In the genomic region with DNA sequence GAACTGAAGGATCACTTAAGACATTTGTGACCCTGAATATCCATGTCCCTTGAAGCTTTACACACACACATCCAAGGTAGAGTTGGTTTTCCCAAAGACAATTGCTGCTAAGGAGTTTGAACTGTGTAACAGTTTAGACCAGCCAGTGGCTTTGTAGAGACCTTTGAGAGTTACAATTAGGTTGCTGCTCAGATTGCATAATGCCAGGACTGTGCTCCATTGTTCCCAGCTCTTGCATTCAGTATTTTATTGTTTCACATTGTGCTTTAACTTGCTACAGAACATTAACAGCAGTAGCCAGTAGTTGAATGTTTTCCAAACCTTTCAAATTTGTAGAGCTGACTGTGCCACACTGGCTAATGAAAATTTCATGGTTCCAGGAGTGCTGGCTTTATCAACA, we compare ENCODE assay signal across 17 cellular contexts. TPM values are rescaled to one million over a fixed set of nuclear protein-coding genes. Genes with fewer than 3 reads are reported as not detected.
DNase-seq lines count a peak whose midpoint lies in the region; ATAC-seq, FAIRE-seq and TF ChIP-seq lines count a peak whose summit lies in the region.
"Had no signal": no experiment of that assay in that cellular context is flagged by ENCODE, and none has a peak within 500 bp of the region (broad histone marks: within the 10 kb centered on the region; RNA-seq: fewer than 3 reads in every experiment).

No MANE protein-coding gene starts in this region.

- peak overlapping the region; percentile 93 for H3K27ac Mint-ChIP-seq in WTC11
- H3K27ac Mint-ChIP-seq: T-helper 1 cell treated with Interleukin-12 subunit alpha and Interleukin-12 subunit beta and Interleukin-4 antibody, amounts not matched to agents 30 μg/mL and 1 μg/mL, for 36 hours had no signal

- H3K9me3 Mint-ChIP-seq in WTC11, result no peaks in the 10 kb centered on the region
- H3K9me3 Mint-ChIP-seq: T-helper 1 cell treated with Interleukin-12 subunit alpha and Interleukin-12 subunit beta and Interleukin-4 antibody, amounts not matched to agents 30 μg/mL and 1 μg/mL, for 36 hours had no signal

- H3K4me3 ChIP-seq in small intestine (ENCODE audit: low read depth in 1 of 2, low read length in 2 of 2), result no peak overlapping the region
- H3K4me3 ChIP-seq: tibial nerve had no signal

- H3K36me3 ChIP-seq in small intestine (ENCODE audit: control insufficient read depth in 2 of 2, insufficient read depth in 2 of 2, low read length in 2 of 2), result no peaks in the 10 kb centered on the region
- H3K36me3 ChIP-seq: tibial nerve had no signal

- no peaks in the 10 kb centered on the region for H3K36me3 Mint-ChIP-seq in WTC11

- H3K4me3 Mint-ChIP-seq in WTC11, result no peak overlapping the region
- H3K4me3 Mint-ChIP-seq: T-helper 1 cell treated with Interleukin-12 subunit alpha and Interleukin-12 subunit beta and Interleukin-4 antibody, amounts not matched to agents 30 μg/mL and 1 μg/mL, for 36 hours had no signal

- no peak for FAIRE-seq in small intestine (lab: Jason Lieb, UNC)
- FAIRE-seq: bronchial epithelial cell had no signal

- peaks cover 36% of the 10 kb centered on the region for H3K4me1 Mint-ChIP-seq in WTC11

- H3K27me3 ChIP-seq in small intestine (ENCODE audit: control insufficient read depth in 2 of 2, insufficient read depth in 2 of 2, low read length in 2 of 2), result no peaks in the 10 kb centered on the region
- H3K27me3 ChIP-seq: tibial nerve had no signal

- no peaks in the 10 kb centered on the region for H3K4me1 ChIP-seq in small intestine (ENCODE audit: control insufficient read depth in 2 of 2, insufficient read depth in 1 of 2, low read depth in 1 of 2, low read length in 1 of 2)

- no peaks in the 10 kb centered on the region for H3K27me3 Mint-ChIP-seq in WTC11 (ENCODE audit: low read depth)

- ATAC-seq in WTC11, result no peak

- DNase-seq in NCI-H2227 treated with DMSO at 0.1 percent for 48 hours (lab: John Stamatoyannopoulos, UW) (peak; percentile 8), NCI-H2227 (lab: John Stamatoyannopoulos, UW; ENCODE audit: unreplicated experiment) (no peak), WTC11 (ENCODE audit: low spot score) (no peak), globus pallidus (ENCODE audit: low spot score) (peak; percentile 62), small intestine (peak; percentile 13), activated T-cell treated with anti-CD3 and anti-CD28 coated beads for 4 hours (no peak), GM19238 (ENCODE audit: insufficient read length, low spot score) (no peak), OCI-M2 (lab: John Stamatoyannopoulos, UW; ENCODE audit: unreplicated experiment) (no peak)
- DNase-seq: 8988T; activated CD4-positive, alpha-beta T cell treated with anti-CD3 and anti-CD28 coated beads for 1 hour; activated naive CD4-positive, alpha-beta T cell treated with Interleukin-2 at 50 U/mL for 16 hours; DND-41; mesenchymal stem cell; NCI-H187 treated with DMSO at 0.1 percent for 48 hours had no signal

- CTCF ChIA-PET in WTC11 (lab: Charles Lee), result no interaction called here

- POLR2A ChIA-PET in WTC11 (lab: Charles Lee), result no interaction called here

- no peak overlapping the region for H3K27ac ChIP-seq in small intestine (ENCODE audit: low read depth in 1 of 2, low read length in 1 of 2)

- TF ChIP-seq CTCF in WTC11 (IDR thresholded peaks at IDR 0.05), result no peak

- no peaks in the 10 kb centered on the region for H3K9me3 ChIP-seq in small intestine (ENCODE audit: control insufficient read depth, low read depth)
- H3K9me3 ChIP-seq: tibial nerve had no signal

TF ChIP-seq in WTC11, 78 proteins besides CTCF, POLR2A, EP300 and RAD21:
- no peak for TF ChIP-seq ETV6 (CRISPR knock-in tag; IDR thresholded peaks at IDR 0.05)
- TF ChIP-seq, protein P1, sequence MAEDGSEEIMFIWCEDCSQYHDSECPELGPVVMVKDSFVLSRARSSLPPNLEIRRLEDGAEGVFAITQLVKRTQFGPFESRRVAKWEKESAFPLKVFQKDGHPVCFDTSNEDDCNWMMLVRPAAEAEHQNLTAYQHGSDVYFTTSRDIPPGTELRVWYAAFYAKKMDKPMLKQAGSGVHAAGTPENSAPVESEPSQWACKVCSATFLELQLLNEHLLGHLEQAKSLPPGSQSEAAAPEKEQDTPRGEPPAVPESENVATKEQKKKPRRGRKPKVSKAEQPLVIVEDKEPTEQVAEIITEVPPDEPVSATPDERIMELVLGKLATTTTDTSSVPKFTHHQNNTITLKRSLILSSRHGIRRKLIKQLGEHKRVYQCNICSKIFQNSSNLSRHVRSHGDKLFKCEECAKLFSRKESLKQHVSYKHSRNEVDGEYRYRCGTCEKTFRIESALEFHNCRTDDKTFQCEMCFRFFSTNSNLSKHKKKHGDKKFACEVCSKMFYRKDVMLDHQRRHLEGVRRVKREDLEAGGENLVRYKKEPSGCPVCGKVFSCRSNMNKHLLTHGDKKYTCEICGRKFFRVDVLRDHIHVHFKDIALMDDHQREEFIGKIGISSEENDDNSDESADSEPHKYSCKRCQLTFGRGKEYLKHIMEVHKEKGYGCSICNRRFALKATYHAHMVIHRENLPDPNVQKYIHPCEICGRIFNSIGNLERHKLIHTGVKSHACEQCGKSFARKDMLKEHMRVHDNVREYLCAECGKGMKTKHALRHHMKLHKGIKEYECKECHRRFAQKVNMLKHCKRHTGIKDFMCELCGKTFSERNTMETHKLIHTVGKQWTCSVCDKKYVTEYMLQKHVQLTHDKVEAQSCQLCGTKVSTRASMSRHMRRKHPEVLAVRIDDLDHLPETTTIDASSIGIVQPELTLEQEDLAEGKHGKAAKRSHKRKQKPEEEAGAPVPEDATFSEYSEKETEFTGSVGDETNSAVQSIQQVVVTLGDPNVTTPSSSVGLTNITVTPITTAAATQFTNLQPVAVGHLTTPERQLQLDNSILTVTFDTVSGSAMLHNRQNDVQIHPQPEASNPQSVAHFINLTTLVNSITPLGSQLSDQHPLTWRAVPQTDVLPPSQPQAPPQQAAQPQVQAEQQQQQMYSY (CRISPR knock-in tag; IDR thresholded peaks at IDR 0.05), result no peak
- no peak for TF ChIP-seq ELF4 (CRISPR knock-in tag; IDR thresholded peaks at IDR 0.05; ENCODE audit: low read depth)
- TF ChIP-seq, protein P2, sequence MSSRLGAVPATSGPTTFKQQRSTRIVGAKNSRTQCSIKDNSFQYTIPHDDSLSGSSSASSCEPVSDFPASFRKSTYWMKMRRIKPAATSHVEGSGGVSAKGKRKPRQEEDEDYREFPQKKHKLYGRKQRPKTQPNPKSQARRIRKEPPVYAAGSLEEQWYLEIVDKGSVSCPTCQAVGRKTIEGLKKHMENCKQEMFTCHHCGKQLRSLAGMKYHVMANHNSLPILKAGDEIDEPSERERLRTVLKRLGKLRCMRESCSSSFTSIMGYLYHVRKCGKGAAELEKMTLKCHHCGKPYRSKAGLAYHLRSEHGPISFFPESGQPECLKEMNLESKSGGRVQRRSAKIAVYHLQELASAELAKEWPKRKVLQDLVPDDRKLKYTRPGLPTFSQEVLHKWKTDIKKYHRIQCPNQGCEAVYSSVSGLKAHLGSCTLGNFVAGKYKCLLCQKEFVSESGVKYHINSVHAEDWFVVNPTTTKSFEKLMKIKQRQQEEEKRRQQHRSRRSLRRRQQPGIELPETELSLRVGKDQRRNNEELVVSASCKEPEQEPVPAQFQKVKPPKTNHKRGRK (CRISPR knock-in tag; IDR thresholded peaks at IDR 0.05; ENCODE audit: borderline replicate concordance), result no peak
- TF ChIP-seq KAT7 (CRISPR knock-in tag; IDR thresholded peaks at IDR 0.05; ENCODE audit: borderline replicate concordance), result no peak
- TF ChIP-seq ZNF416 (CRISPR knock-in tag; IDR thresholded peaks at IDR 0.05), result no peak
- no peak for TF ChIP-seq NR3C1 (CRISPR knock-in tag; conservative IDR thresholded peaks at IDR 0.05; ENCODE audit: low read depth)
- TF ChIP-seq, protein P3, sequence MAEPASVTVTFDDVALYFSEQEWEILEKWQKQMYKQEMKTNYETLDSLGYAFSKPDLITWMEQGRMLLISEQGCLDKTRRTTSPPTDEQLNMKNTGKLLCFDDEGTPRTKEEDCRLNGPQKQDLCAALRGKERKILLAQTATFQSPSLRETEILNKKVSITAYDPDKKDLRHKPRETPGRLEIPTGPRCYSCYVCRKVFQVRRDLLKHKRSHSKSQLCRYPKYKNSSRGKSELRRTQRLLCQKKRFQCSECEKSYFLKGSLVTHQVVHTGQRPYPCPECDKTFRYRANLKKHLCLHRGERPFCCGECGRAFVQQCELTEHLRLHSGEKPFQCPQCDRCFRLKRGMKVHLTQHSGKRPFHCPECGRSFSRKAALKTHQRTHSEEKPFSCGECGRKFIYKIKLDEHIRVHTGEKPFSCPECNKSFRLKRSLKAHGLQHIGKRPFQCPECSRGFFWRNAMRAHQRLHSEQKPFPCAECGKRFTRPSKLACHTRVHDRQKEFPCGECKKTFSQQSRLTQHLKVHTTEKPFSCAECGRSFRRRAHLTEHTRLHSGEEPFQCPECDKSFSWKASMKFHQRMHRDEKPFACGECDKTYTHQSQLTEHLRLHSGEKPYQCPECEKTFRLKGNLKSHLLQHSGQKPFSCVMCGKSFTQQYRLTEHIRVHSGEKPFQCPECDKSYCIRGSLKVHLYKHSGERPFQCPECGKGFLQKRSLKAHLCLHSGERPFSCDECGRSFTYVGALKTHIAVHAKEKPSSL (CRISPR knock-in tag; conservative IDR thresholded peaks at IDR 0.05), result no peak
- TF ChIP-seq, protein P4, sequence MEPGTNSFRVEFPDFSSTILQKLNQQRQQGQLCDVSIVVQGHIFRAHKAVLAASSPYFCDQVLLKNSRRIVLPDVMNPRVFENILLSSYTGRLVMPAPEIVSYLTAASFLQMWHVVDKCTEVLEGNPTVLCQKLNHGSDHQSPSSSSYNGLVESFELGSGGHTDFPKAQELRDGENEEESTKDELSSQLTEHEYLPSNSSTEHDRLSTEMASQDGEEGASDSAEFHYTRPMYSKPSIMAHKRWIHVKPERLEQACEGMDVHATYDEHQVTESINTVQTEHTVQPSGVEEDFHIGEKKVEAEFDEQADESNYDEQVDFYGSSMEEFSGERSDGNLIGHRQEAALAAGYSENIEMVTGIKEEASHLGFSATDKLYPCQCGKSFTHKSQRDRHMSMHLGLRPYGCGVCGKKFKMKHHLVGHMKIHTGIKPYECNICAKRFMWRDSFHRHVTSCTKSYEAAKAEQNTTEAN (CRISPR knock-in tag; IDR thresholded peaks at IDR 0.05), result no peak

RNA-seq across cellular contexts. Expression of a gene that starts 54.3 kb away (rescaled TPM):
- 164 to 184 TPM (median 171 TPM) in 3 replicates for total RNA-seq in WTC11 (2021)
- 10 to 100 TPM in 1 of 3 donors, 1 to 10 TPM in 2; 8.6 to 19.1 (median 9.8) TPM for polyA plus RNA-seq in small intestine

Comparison
In these comparisons a context has a peak if more than half of its experiments do, and no peak if none do; other contexts are left out.
1. DNase-seq: peak in NCI-H2227 treated with DMSO at 0.1 percent for 48 hours (single experiment), globus pallidus (single experiment) and small intestine (single experiment); none in NCI-H2227 (single experiment), WTC11 (single experiment), activated T-cell treated with anti-CD3 and anti-CD28 coated beads for 4 hours (single experiment), GM19238 (single experiment) and OCI-M2 (single experiment).